In the genomic region with DNA sequence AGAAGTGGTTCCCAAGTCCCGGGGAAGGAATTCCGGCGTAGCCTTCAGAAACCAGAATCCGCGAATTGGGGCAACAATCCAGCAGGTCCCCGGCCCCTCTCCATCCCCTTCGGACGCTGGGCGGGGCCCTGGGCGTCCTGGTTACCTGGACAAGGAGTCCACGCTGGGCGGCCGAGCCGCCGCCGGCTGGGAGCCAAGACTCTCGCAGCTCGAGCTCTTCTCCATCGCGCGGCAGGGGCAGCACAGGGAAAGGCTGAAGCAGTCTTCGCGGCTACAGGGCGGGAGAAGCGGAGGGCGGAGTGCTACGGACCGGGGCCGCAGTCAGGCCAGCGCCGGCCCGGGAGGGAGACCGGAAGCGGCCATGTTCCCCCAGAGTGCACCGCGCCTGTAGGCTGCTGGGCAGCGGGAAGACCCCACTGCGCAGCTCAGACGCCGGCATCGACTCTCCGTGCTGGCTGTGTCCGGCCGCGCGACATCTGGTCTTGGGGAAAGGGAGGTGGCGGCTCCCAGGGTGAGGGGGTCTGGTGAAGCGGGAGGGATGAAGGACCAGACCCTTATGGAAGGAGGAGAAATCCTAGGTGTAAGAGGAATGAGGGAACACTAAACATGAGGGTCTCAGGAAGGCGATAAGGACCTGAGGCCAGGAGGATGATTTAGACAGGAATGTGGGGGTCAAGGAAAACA, we compare ENCODE assay signal across 8 cellular contexts. TPM values are rescaled to one million over a fixed set of nuclear protein-coding genes. Genes with fewer than 3 reads are reported as not detected.
DNase-seq lines count a peak whose midpoint lies in the region; ATAC-seq and TF ChIP-seq lines count a peak whose summit lies in the region.

A gene (minus strand): TSS at position 378 of the 684 bp plus-strand sequence. CDS start 153 bp downstream, at position 225.

- H3K9me3 Mint-ChIP-seq in activated T-cell treated with anti-CD3 and anti-CD28 coated beads, Interleukin-2, amount 50 U/mL, for 24 hours, result no peaks in the 10 kb centered on the region

- no peak for TF ChIP-seq CTCF in OCI-LY3 (IDR thresholded peaks at IDR 0.05; ENCODE audit: low read depth, low read length)

- peak within 1 kb of the TSS; percentile 87 for H3K4me2 ChIP-seq in OCI-LY3 (ENCODE audit: low read length)

- peak within 1 kb of the TSS; percentile 31 for H3K27ac ChIP-seq in OCI-LY3 (ENCODE audit: low read length)
- H3K27ac ChIP-seq in esophagus (ENCODE audit: low read depth in 2 of 2, low read length in 1 of 2), result peak within 1 kb of the TSS; percentile 94 to 98

- peak within 1 kb of the TSS; percentile 91 for H2AFZ ChIP-seq in OCI-LY3 (ENCODE audit: low read depth, low read length)

- H4K20me1 ChIP-seq in OCI-LY3 (ENCODE audit: insufficient read depth, low read length), result no peaks in the 10 kb centered on the region

- H3K36me3 ChIP-seq in OCI-LY3 (replicated peaks; ENCODE audit: low read depth, low read length) (no peaks in the 10 kb centered on the region), esophagus (ENCODE audit: control insufficient read depth in 2 of 2, insufficient read depth in 2 of 2, low read length in 1 of 2) (no peaks in the 10 kb centered on the region), mucosa of stomach (ENCODE audit: control insufficient read depth, insufficient read depth, low read length) (no peaks in the 10 kb centered on the region)

- H3K9me3 ChIP-seq in OCI-LY3 (ENCODE audit: insufficient read depth, low read length) (no peaks in the 10 kb centered on the region), esophagus (ENCODE audit: control insufficient read depth in 2 of 2, insufficient read depth in 1 of 2, low read depth in 1 of 2, low read length in 1 of 2) (no peaks in the 10 kb centered on the region), mucosa of stomach (ENCODE audit: control insufficient read depth, low read length) (no peaks in the 10 kb centered on the region)

- H3K9ac ChIP-seq in OCI-LY3 (ENCODE audit: low read length) (peak within 1 kb of the TSS; percentile 97), mucosa of stomach (ENCODE audit: low read length) (peak within 1 kb of the TSS; percentile 97)

- H3K4me1 Mint-ChIP-seq in activated T-cell treated with anti-CD3 and anti-CD28 coated beads, Interleukin-2, amount 50 U/mL, for 24 hours (ENCODE audit: low read depth), result peaks cover 37% of the 10 kb centered on the region

- H3K4me3 ChIP-seq in OCI-LY3 (ENCODE audit: low read length) (peak within 1 kb of the TSS; percentile 100), esophagus (ENCODE audit: low read depth in 1 of 2, low read length in 2 of 2) (peak within 1 kb of the TSS; percentile 79 to 82), mucosa of stomach (ENCODE audit: low read length) (peak within 1 kb of the TSS; percentile 89)

- DNase-seq in COLO668 (lab: John Stamatoyannopoulos, UW; ENCODE audit: unreplicated experiment), result peak; percentile 80
- DNase-seq in activated T-cell treated with anti-CD3 and anti-CD28 coated beads, Interleukin-2, amount 50 U/mL, for 24 hours, result peak; percentile 81
- peak; percentile 21 for DNase-seq in stimulated activated CD8-positive, alpha-beta memory T cell treated with anti-CD3 and anti-CD28 coated beads, Interleukin-7, amount 100 ng/mL, for 24 hours (ENCODE audit: low read depth)

- peaks cover 32% of the 10 kb centered on the region for H3K79me2 ChIP-seq in OCI-LY3 (ENCODE audit: low read length)

- no peaks in the 10 kb centered on the region for H3K27me3 Mint-ChIP-seq in activated T-cell treated with anti-CD3 and anti-CD28 coated beads, Interleukin-2, amount 50 U/mL, for 24 hours

- ATAC-seq in GM19397 (IDR thresholded peaks at IDR 0.05; ENCODE audit: unreplicated experiment) (peak; percentile 99), HG03558 (IDR thresholded peaks at IDR 0.05; ENCODE audit: extremely low read depth, unreplicated experiment) (peak; percentile 95)

- H3K4me3 Mint-ChIP-seq in activated T-cell treated with anti-CD3 and anti-CD28 coated beads, Interleukin-2, amount 50 U/mL, for 24 hours, result peak within 1 kb of the TSS; percentile 97

- H3K27me3 ChIP-seq in OCI-LY3 (ENCODE audit: low read depth, low read length), result no peaks in the 10 kb centered on the region
- no peaks in the 10 kb centered on the region for H3K27me3 ChIP-seq in esophagus (ENCODE audit: control insufficient read depth in 1 of 2, insufficient read depth in 2 of 2, low read length in 2 of 2)
- H3K27me3 ChIP-seq in mucosa of stomach (ENCODE audit: control insufficient read depth, insufficient read depth, low read length), result no peaks in the 10 kb centered on the region

- peak within 1 kb of the TSS; percentile 99 for H3K27ac Mint-ChIP-seq in activated T-cell treated with anti-CD3 and anti-CD28 coated beads, Interleukin-2, amount 50 U/mL, for 24 hours

- peaks cover 11% of the 10 kb centered on the region for H3K4me1 ChIP-seq in OCI-LY3 (ENCODE audit: low read length)
- no peaks in the 10 kb centered on the region for H3K4me1 ChIP-seq in esophagus (ENCODE audit: control insufficient read depth in 2 of 2, insufficient read depth in 2 of 2, low read length in 1 of 2)
- H3K4me1 ChIP-seq in mucosa of stomach (ENCODE audit: control insufficient read depth, insufficient read depth, low read length), result peaks cover 6% of the 10 kb centered on the region

- peaks cover 19% of the 10 kb centered on the region for H3K36me3 Mint-ChIP-seq in activated T-cell treated with anti-CD3 and anti-CD28 coated beads, Interleukin-2, amount 50 U/mL, for 24 hours (ENCODE audit: low read depth)

- WGBS in esophagus, 2 donors, result 0% methylated on average over 49 of the region's 49 CpGs

RNA-seq across cellular contexts. Expression of the gene that starts here (rescaled TPM):
- 10 to 100 TPM in 1 of 2 donors, 1 to 10 TPM in 1; 5.6 to 10.0 TPM for polyA plus RNA-seq in esophagus

Comparison
In these comparisons a context has a peak if more than half of its experiments do, and no peak if none do; other contexts are left out.
1. Peak in every context shown above with its lines: DNase-seq, ATAC-seq, H3K4me3 ChIP-seq and H3K27ac ChIP-seq.
2. DNase-seq: peak in every context shown above with its lines; median percentile 81 in activated T-cell treated with anti-CD3 and anti-CD28 coated beads, Interleukin-2, amount 50 U/mL, for 24 hours; 80 in COLO668; 21 in stimulated activated CD8-positive, alpha-beta memory T cell treated with anti-CD3 and anti-CD28 coated beads, Interleukin-7, amount 100 ng/mL, for 24 hours.